In genomic region chr2:130335226-130335625, GRCh38 we compare ENCODE assay signal across 24 cellular contexts. TPM values are rescaled to one million over a fixed set of nuclear protein-coding genes. Genes with fewer than 3 reads are reported as not detected.
DNase-seq lines count a peak whose midpoint lies in the region; ATAC-seq, FAIRE-seq and TF ChIP-seq lines count a peak whose summit lies in the region.
"Had no signal": no experiment of that assay in that cellular context is flagged by ENCODE, and none has a peak within 500 bp of the region (broad histone marks: within the 10 kb centered on the region; RNA-seq: fewer than 3 reads in every experiment).

No MANE protein-coding gene starts in this region.

- no peak overlapping the region for H3K9ac ChIP-seq in HepG2 (ENCODE audit: insufficient read depth, low read depth, low read length)
- H3K9ac ChIP-seq: BLaER1 treated with 17β-estradiol and CSF1 and Interleukin-3, amounts not matched to agents 10 nM and 100 nM had no signal

- H3K27ac Mint-ChIP-seq in neural crest cell (ENCODE audit: unreplicated experiment), result no peak overlapping the region
- H3K27ac Mint-ChIP-seq: B cell had no signal

- TF ChIP-seq POLR2A in HepG2 (IDR thresholded peaks at IDR 0.05; ENCODE audit: insufficient read depth in 1 of 2, low read depth in 2 of 2, low read length in 2 of 2) (no peak), right lobe of liver (IDR thresholded peaks at IDR 0.05) (no peak)

- intact Hi-C loops in HepG2 (cut with micrococcal nuclease; ENCODE audit: unreplicated experiment), result no loop called here
- intact Hi-C loops in right lobe of liver (cut with DNase I), result loop anchor here in 1 of 2 donors (10.0 kb wide), 1 partner anchor 150 kb away; the partner anchor contains the start of genes MZT2B and SMPD4

- H3K27ac ChIP-seq in HepG2 (ENCODE audit: extremely low read length, insufficient read depth, low read length), result no peak overlapping the region
- H3K27ac ChIP-seq in right lobe of liver, result no peak overlapping the region
- H3K27ac ChIP-seq: 22Rv1; A549; BLaER1 treated with 17β-estradiol and CSF1 and Interleukin-3, amounts not matched to agents 10 nM and 100 nM; C4-2B had no signal

- H3K4me2 ChIP-seq in HepG2 (ENCODE audit: low read depth, low read length), result peak overlapping the region; percentile 93; the same call in 1 of the 2 replicates
- H3K4me2 ChIP-seq: A549; BLaER1 treated with 17β-estradiol and CSF1 and Interleukin-3, amounts not matched to agents 10 nM and 100 nM had no signal

- BruUV-seq in HepG2 (replicated peaks; lab: Mats Ljungman, UMichigan), result no TSS peak

- TF ChIP-seq EP300 in HepG2 (IDR thresholded peaks at IDR 0.05; ENCODE audit: low read depth in 2 of 2, low read length in 2 of 2), result no peak
- no peak for TF ChIP-seq EP300 in HepG2 (CRISPR knock-in tag; IDR thresholded peaks at IDR 0.05; ENCODE audit: borderline replicate concordance)

- no peak for DNase-seq in HepG2 (ENCODE audit: low spot score)
- DNase-seq in right lobe of liver, result no peak
- no peak for DNase-seq in neural crest cell (ENCODE audit: low read depth, low spot score)
- no peak for DNase-seq in activated CD8-positive, alpha-beta memory T cell treated with anti-CD3 and anti-CD28 coated beads for 24 hours
- DNase-seq: AML-193; CD4-positive, alpha-beta memory T cell; CD8-positive, alpha-beta memory T cell; COR-L47; DMS 273 treated with DMSO at 0.1 percent for 48 hours; DMS153; DMS53; DMS79; DND-41; EL; GDM1 had no signal

- peaks cover 5% of the 10 kb centered on the region for H3K9me3 Mint-ChIP-seq in neural crest cell
- H3K9me3 Mint-ChIP-seq: CD8-positive, alpha-beta memory T cell had no signal

- H3K36me3 ChIP-seq in HepG2 (replicated peaks in 1 of 2; ENCODE audit: control insufficient read depth in 1 of 2, insufficient read depth in 2 of 2, low read length in 2 of 2) (peaks cover 0 to 5% of the 10 kb centered on the region in 2 experiments; a peak in 2 of 5 replicates), right lobe of liver (peaks cover 0 to 12% (median 2%) of the 10 kb centered on the region in 4 donors)

- H3K27me3 Mint-ChIP-seq in neural crest cell (ENCODE audit: low read depth), result peaks cover 42% of the 10 kb centered on the region

- H2AFZ ChIP-seq in HepG2 (ENCODE audit: low read length), result no peak overlapping the region

- ATAC-seq in HepG2 (no peak), right lobe of liver (no peak), HG03378 (IDR thresholded peaks at IDR 0.05; ENCODE audit: unreplicated experiment) (no peak)
- ATAC-seq: A549, GM12878 had no signal

- H3K4me3 Mint-ChIP-seq in neural crest cell, result peak overlapping the region; percentile 67
- H3K4me3 Mint-ChIP-seq: B cell had no signal

- H3K27me3 ChIP-seq in HepG2 (ENCODE audit: control insufficient read depth in 1 of 2, insufficient read depth in 2 of 2, low read length in 2 of 2) (peaks cover 0 to 22% of the 10 kb centered on the region in 2 experiments; a peak in 2 of 5 replicates), right lobe of liver (no peaks in the 10 kb centered on the region)
- H3K27me3 ChIP-seq: BLaER1 treated with 17β-estradiol and CSF1 and Interleukin-3, amounts not matched to agents 10 nM and 100 nM had no signal

- TF ChIP-seq CTCF in HepG2 (CRISPR knock-in tag; IDR thresholded peaks at IDR 0.05), result no peak
- no peak for TF ChIP-seq CTCF in right lobe of liver (IDR thresholded peaks at IDR 0.05)
- TF ChIP-seq CTCF in neural crest cell (conservative IDR thresholded peaks at IDR 0.05), result no peak

- H3K9me3 ChIP-seq in HepG2 (ENCODE audit: low read length), result no peaks in the 10 kb centered on the region
- no peaks in the 10 kb centered on the region for H3K9me3 ChIP-seq in right lobe of liver
- H3K9me3 ChIP-seq: A549 had no signal

- POLR2A ChIA-PET in HepG2 (lab: Yijun Ruan, JAX), result interaction anchor here (2.5 kb wide), 1 partner anchor 154 kb away, joined by 13 read pairs; the partner anchor contains the start of gene SMPD4

- FAIRE-seq in HepG2 (lab: Jason Lieb, UNC), result no peak
- FAIRE-seq: A549, GM12878, GM12892, GM18507 had no signal

- H3K79me2 ChIP-seq in HepG2 (ENCODE audit: insufficient read depth, low read length), result no peaks in the 10 kb centered on the region

- CTCF ChIA-PET in HepG2 (lab: Yijun Ruan, JAX; ENCODE audit: low intra/inter-chr PET ratio, low total read pairs), result no interaction called here

- no peaks in the 10 kb centered on the region for H4K20me1 ChIP-seq in HepG2 (ENCODE audit: insufficient read depth, low read length)
- H4K20me1 ChIP-seq: BLaER1 treated with 17β-estradiol and CSF1 and Interleukin-3, amounts not matched to agents 10 nM and 100 nM had no signal

- peaks cover 20% of the 10 kb centered on the region for H3K4me1 Mint-ChIP-seq in neural crest cell

- in situ Hi-C loops in HepG2 (cut with HindIII; ENCODE audit: extremely low pct_ligation_motif_present, low pct_unique_long_range_greater_than_20kb), result loop anchor here (10.0 kb wide), 2 partner anchors 180 to 400 kb away; no protein-coding TSS in a partner anchor

- H3K36me3 Mint-ChIP-seq in neural crest cell (ENCODE audit: low read depth), result peaks cover 12% of the 10 kb centered on the region

- TF ChIP-seq RAD21 in HepG2 (CRISPR knock-in tag; IDR thresholded peaks at IDR 0.05), result no peak

- H3K4me3 ChIP-seq in HepG2 (replicated peaks in 1 of 3; ENCODE audit: insufficient read depth in 1 of 3, low read depth in 2 of 3, low read length in 3 of 3), result no peak overlapping the region
- no peak overlapping the region for H3K4me3 ChIP-seq in right lobe of liver
- H3K4me3 ChIP-seq: A549; BLaER1 treated with 17β-estradiol and CSF1 and Interleukin-3, amounts not matched to agents 10 nM and 100 nM; GM12878 had no signal

- H3K4me1 ChIP-seq in HepG2 (ENCODE audit: insufficient read depth, low read length), result peaks cover 43% of the 10 kb centered on the region
- peaks cover 0 to 3% (median 0%) of the 10 kb centered on the region in 4 donors for H3K4me1 ChIP-seq in right lobe of liver

TF ChIP-seq in HepG2, 621 proteins besides CTCF, POLR2A, EP300 and RAD21 (continues in another document):
- TF ChIP-seq ZNF773 (CRISPR knock-in tag; IDR thresholded peaks at IDR 0.05; ENCODE audit: borderline replicate concordance), result peak; percentile 97

RNA-seq across cellular contexts. Expression of gene IMP4, which starts 7.5 kb away (rescaled TPM):
- 142 and 153 TPM in 2 replicates for total RNA-seq in HepG2 (2016; rRNA removed; fragmentation: Illumina TruSeq; extraction: Trizol)
- 85.2 and 85.6 TPM in 2 replicates for total RNA-seq in HepG2 (2016; cell fraction: cytosol; rRNA removed; fragmentation: Illumina TruSeq; extraction: Trizol; ENCODE audit: low read depth)
- total RNA-seq in HepG2 (2016; cell fraction: insoluble cytoplasmic fraction; rRNA removed; fragmentation: Illumina TruSeq; extraction: Trizol), result 148 and 152 TPM in 2 replicates
- 114 and 119 TPM in 2 replicates for total RNA-seq in HepG2 (2016; cell fraction: membrane; rRNA removed; fragmentation: Illumina TruSeq; extraction: Trizol)
- total RNA-seq in HepG2 (2016; cell fraction: nucleus; rRNA removed; fragmentation: Illumina TruSeq; extraction: Trizol), result 83.0 and 87.0 TPM in 2 replicates
- polyA plus RNA-seq in HepG2 (2011; rRNA removed), result 158 and 167 TPM in 2 replicates
- 161 and 264 TPM in 2 replicates for polyA plus RNA-seq in HepG2 (2011; cell fraction: cytosol; rRNA removed)
- 321 and 379 TPM in 2 replicates for polyA plus RNA-seq in HepG2 (2011; cell fraction: nucleus; rRNA removed)
- polyA plus RNA-seq in HepG2 (2012), result 91.4 and 129 TPM in 2 replicates
- polyA plus RNA-seq in HepG2 (2016; cell fraction: cytosol; fragmentation: Illumina TruSeq; extraction: Trizol; ENCODE audit: low read depth), result 122 and 142 TPM in 2 replicates
- 167 and 186 TPM in 2 replicates for polyA plus RNA-seq in HepG2 (2016; cell fraction: insoluble cytoplasmic fraction; fragmentation: Illumina TruSeq; extraction: Trizol; ENCODE audit: low read depth)
- polyA plus RNA-seq in HepG2 (2016; cell fraction: membrane; fragmentation: Illumina TruSeq; extraction: Trizol; ENCODE audit: low read depth), result 126 and 131 TPM in 2 replicates
- 177 and 185 TPM in 2 replicates for polyA plus RNA-seq in HepG2 (2016; cell fraction: nucleus; fragmentation: Illumina TruSeq; extraction: Trizol; ENCODE audit: insufficient read depth, low read depth)
- 143 and 197 TPM in 2 replicates for polyA minus RNA-seq in HepG2 (2011; rRNA and poly(A)+ RNA removed; ENCODE audit: low replicate concordance)
- polyA minus RNA-seq in HepG2 (2011; cell fraction: cytosol; rRNA and poly(A)+ RNA removed), result 41.3 and 41.8 TPM in 2 replicates
- polyA minus RNA-seq in HepG2 (2011; cell fraction: nucleus; rRNA and poly(A)+ RNA removed), result 91.3 and 103 TPM in 2 replicates
- 100 to 1,000 TPM in 2 of 6 experiments, 10 to 100 TPM in 4; 43.1 to 136 (median 56.7) TPM for total RNA-seq in right lobe of liver
- 62.1 and 69.1 TPM in 2 replicates for total RNA-seq in neural crest cell

RNA-seq across cellular contexts. Expression of gene PTPN18, which starts 20.6 kb away (rescaled TPM):
- total RNA-seq in HepG2 (2016; rRNA removed; fragmentation: Illumina TruSeq; extraction: Trizol) (10.8 and 14.8 TPM in 2 replicates), right lobe of liver (10 to 100 TPM; 25.6 to 43.5 (median 30.3) TPM), neural crest cell (30.4 and 31.3 TPM in 2 replicates)
- total RNA-seq in HepG2 (2016; cell fraction: cytosol; rRNA removed; fragmentation: Illumina TruSeq; extraction: Trizol; ENCODE audit: low read depth), result 8.0 and 13.0 TPM in 2 replicates
- 7.6 and 15.8 TPM in 2 replicates for total RNA-seq in HepG2 (2016; cell fraction: insoluble cytoplasmic fraction; rRNA removed; fragmentation: Illumina TruSeq; extraction: Trizol)
- total RNA-seq in HepG2 (2016; cell fraction: membrane; rRNA removed; fragmentation: Illumina TruSeq; extraction: Trizol), result 16.2 and 20.0 TPM in 2 replicates
- total RNA-seq in HepG2 (2016; cell fraction: nucleus; rRNA removed; fragmentation: Illumina TruSeq; extraction: Trizol), result 20.9 and 28.1 TPM in 2 replicates
- 39.5 and 39.6 TPM in 2 replicates for polyA plus RNA-seq in HepG2 (2011; rRNA removed)
- polyA plus RNA-seq in HepG2 (2011; cell fraction: cytosol; rRNA removed), result 19.5 and 25.1 TPM in 2 replicates
- 126 and 152 TPM in 2 replicates for polyA plus RNA-seq in HepG2 (2011; cell fraction: nucleus; rRNA removed)
- 18.3 and 19.5 TPM in 2 replicates for polyA plus RNA-seq in HepG2 (2012)
- polyA plus RNA-seq in HepG2 (2016; cell fraction: cytosol; fragmentation: Illumina TruSeq; extraction: Trizol; ENCODE audit: low read depth), result 10.6 and 15.8 TPM in 2 replicates
- 14.2 and 24.0 TPM in 2 replicates for polyA plus RNA-seq in HepG2 (2016; cell fraction: insoluble cytoplasmic fraction; fragmentation: Illumina TruSeq; extraction: Trizol; ENCODE audit: low read depth)
- polyA plus RNA-seq in HepG2 (2016; cell fraction: membrane; fragmentation: Illumina TruSeq; extraction: Trizol; ENCODE audit: low read depth), result 22.4 and 27.8 TPM in 2 replicates
- 91.6 and 101 TPM in 2 replicates for polyA plus RNA-seq in HepG2 (2016; cell fraction: nucleus; fragmentation: Illumina TruSeq; extraction: Trizol; ENCODE audit: insufficient read depth, low read depth)
- 47.1 and 49.5 TPM in 2 replicates for polyA minus RNA-seq in HepG2 (2011; rRNA and poly(A)+ RNA removed; ENCODE audit: low replicate concordance)
- polyA minus RNA-seq in HepG2 (2011; cell fraction: cytosol; rRNA and poly(A)+ RNA removed), result 13.8 and 15.2 TPM in 2 replicates
- polyA minus RNA-seq in HepG2 (2011; cell fraction: nucleus; rRNA and poly(A)+ RNA removed), result 62.4 and 69.0 TPM in 2 replicates
